Comparison of ENCODE assay signal across 15 cellular contexts in genomic region chr1:64122588-64122987, GRCh38.
A peak's percentile ranks its signal among the peaks of the same experiment; 100 is the strongest.
DNase-seq lines count a peak whose midpoint lies in the region; TF ChIP-seq lines count a peak whose summit lies in the region.
"Had no signal": no experiment of that assay in that cellular context is flagged by ENCODE, and none has a peak within 500 bp of the region (broad histone marks: within the 10 kb centered on the region; RNA-seq: fewer than 3 reads in every experiment).

No MANE protein-coding gene starts in this region.

- no peak overlapping the region for H3K27ac Mint-ChIP-seq in HFFc6
- H3K27ac Mint-ChIP-seq: CD8-positive, alpha-beta memory T cell had no signal

- H3K4me3 Mint-ChIP-seq in HFFc6: no peak overlapping the region
- H3K4me3 Mint-ChIP-seq: CD8-positive, alpha-beta memory T cell; H9 had no signal

- no peak overlapping the region for H3K4me3 ChIP-seq in fibroblast of mammary gland (ENCODE audit: control insufficient read depth, low read depth, low read length)
- no peak overlapping the region for H3K4me3 ChIP-seq in skeletal muscle cell (ENCODE audit: low read depth, low read length)
- H3K4me3 ChIP-seq: BLaER1 treated with 17β-estradiol and CSF1 and Interleukin-3, amounts not matched to agents 10 nM and 100 nM had no signal

- H3K4me1 Mint-ChIP-seq in HFFc6 (ENCODE audit: low read depth): peaks cover 18% of the 10 kb centered on the region
- H3K4me1 Mint-ChIP-seq: CD8-positive, alpha-beta memory T cell; H9 had no signal

- H3K36me3 Mint-ChIP-seq in HFFc6 (ENCODE audit: low read depth): no peaks in the 10 kb centered on the region
- H3K36me3 Mint-ChIP-seq: CD8-positive, alpha-beta memory T cell had no signal

- TF ChIP-seq CTCF in HFFc6 (IDR thresholded peaks at IDR 0.05) (no peak), fibroblast of mammary gland (conservative IDR thresholded peaks at IDR 0.05; ENCODE audit: control insufficient read depth, insufficient read depth, low read depth, low read length) (no peak)

- peaks cover 4% of the 10 kb centered on the region for H3K27me3 Mint-ChIP-seq in HFFc6 (ENCODE audit: insufficient read depth)

- DNase-seq in AG20443 (ENCODE audit: low spot score) (peak; percentile 22), HFFc6 (peak; percentile 10), fibroblast of mammary gland (ENCODE audit: low read depth) (peak; percentile 76), skeletal muscle cell (ENCODE audit: low read depth) (peak; percentile 41), NCI-H1417 (lab: John Stamatoyannopoulos, UW) (no peak), foreskin melanocyte (no peak)
- no peak for DNase-seq in stimulated activated naive CD4-positive, alpha-beta T cell (lab: John Stamatoyannopoulos, UW)
- DNase-seq: CD8-positive, alpha-beta memory T cell; H9; NCI-H1092 treated with DMSO at 0.1 percent for 48 hours; NCI-H2081 treated with DMSO at 0.1 percent for 48 hours; NCI-H774; OCI-M1; SHP77 had no signal

- H3K9me3 Mint-ChIP-seq in HFFc6: no peaks in the 10 kb centered on the region
- H3K9me3 Mint-ChIP-seq: H9 had no signal

Comparison
In these comparisons a context has a peak if more than half of its experiments do, and no peak if none do; other contexts are left out.
1. DNase-seq: peak in AG20443 (single experiment), HFFc6 (single experiment), fibroblast of mammary gland (single experiment) and skeletal muscle cell (single experiment); none in NCI-H1417 (0 of 3), foreskin melanocyte (single experiment) and stimulated activated naive CD4-positive, alpha-beta T cell (0 of 6).